Comparison of ENCODE assay signal across 8 cellular contexts in genomic region chr3:115445559-115445958, GRCh38.
"Had no signal": no experiment of that assay in that cellular context is flagged by ENCODE, and none has a peak within 500 bp of the region (broad histone marks: within the 10 kb centered on the region; RNA-seq: fewer than 3 reads in every experiment).

No MANE protein-coding gene starts in this region.

- DNase-seq: GDM1, GF-D8 had no signal

- H3K4me3 ChIP-seq: GM12878 had no signal

- FAIRE-seq: G401.6, GM12878, GM12891, GM12892, GM18507, GM19239 had no signal

- ATAC-seq: GM12878 had no signal
